8 cellular contexts compared by ENCODE assay signal in genomic region chr3:140128217-140129137, GRCh38.
DNase-seq lines count a peak whose midpoint lies in the region; ATAC-seq and TF ChIP-seq lines count a peak whose summit lies in the region.

No MANE protein-coding gene starts in this region.

- POLR2A ChIA-PET in AG04449 (lab: Yijun Ruan, JAX) = no interaction called here

- no peaks in the 10 kb centered on the region for H3K9me3 ChIP-seq in RWPE2 (ENCODE audit: severe bottlenecking)

- H3K27ac ChIP-seq in HL-60 (replicated peaks) (no peak overlapping the region), RWPE2 (ENCODE audit: poor library complexity, severe bottlenecking) (no peak overlapping the region), substantia nigra (ENCODE audit: low read depth, low read length, poor library complexity, severe bottlenecking) (no peak overlapping the region)

- H3K4me3 ChIP-seq in AG04449 (ENCODE audit: low read depth, low read length) (no peak overlapping the region), HL-60 (replicated peaks; ENCODE audit: insufficient read depth, low read length) (no peak overlapping the region), RWPE2 (ENCODE audit: severe bottlenecking) (no peak overlapping the region)

- H3K27me3 ChIP-seq in HL-60 (ENCODE audit: insufficient read depth, poor library complexity, severe bottlenecking) (no peaks in the 10 kb centered on the region), RWPE2 (ENCODE audit: insufficient read depth, poor library complexity, severe bottlenecking) (no peaks in the 10 kb centered on the region)

- CTCF ChIA-PET in AG04449 (lab: Yijun Ruan, JAX) = no interaction called here

- H3K36me3 ChIP-seq in RWPE2 (ENCODE audit: low read depth) = no peaks in the 10 kb centered on the region

- peak; percentile 62 for TF ChIP-seq CTCF in AG04449 (IDR thresholded peaks at IDR 0.05; ENCODE audit: insufficient read depth, low read length, missing control alignments)
- TF ChIP-seq CTCF in GM12872 (IDR thresholded peaks at IDR 0.05; ENCODE audit: insufficient read depth, low read depth, low read length) = peak; percentile 74
- TF ChIP-seq CTCF in HL-60 (IDR thresholded peaks at IDR 0.05; ENCODE audit: insufficient read depth, low read length) = peak; percentile 32
- peak; percentile 40 for TF ChIP-seq CTCF in RWPE2 (IDR thresholded peaks at IDR 0.05; ENCODE audit: poor library complexity, severe bottlenecking)

- no peaks in the 10 kb centered on the region for H3K4me1 ChIP-seq in RWPE2 (ENCODE audit: insufficient read depth, poor library complexity, severe bottlenecking)

- DNase-seq in AG04449 (ENCODE audit: low read depth, low spot score) = no peak
- DNase-seq in HL-60 (ENCODE audit: low read depth in 1 of 2, low spot score in 1 of 2) = peak in 1 of 2 experiments; percentile 5
- DNase-seq in RWPE2 (ENCODE audit: low spot score) = no peak
- peak in 41 of 42 donors; percentile 7 to 73 (median 35) for DNase-seq in head of caudate nucleus
- DNase-seq in substantia nigra (lab: John Stamatoyannopoulos, UW) = peak in 35 of 49 donors; percentile 1 to 60 (median 17)
- DNase-seq in stimulated activated CD4-positive, alpha-beta T cell treated with anti-CD3 and anti-CD28 coated beads, Interleukin-4, amount 100 ng/mL, for 4 hours = no peak
- no peak for DNase-seq in NK-92 (lab: John Stamatoyannopoulos, UW; ENCODE audit: unreplicated experiment)

- intact Hi-C loops in head of caudate nucleus (cut with DNase I) = no loop called here

- peak; percentile 59; the same call in 2 of the 3 replicates for ATAC-seq in RWPE2 (ENCODE audit: low read depth)

Comparison
In these comparisons a context has a peak if more than half of its experiments do, and no peak if none do; other contexts are left out.
1. DNase-seq: peak in head of caudate nucleus (41 of 42) and substantia nigra (35 of 49); none in AG04449 (single experiment), RWPE2 (single experiment), stimulated activated CD4-positive, alpha-beta T cell treated with anti-CD3 and anti-CD28 coated beads, Interleukin-4, amount 100 ng/mL, for 4 hours (0 of 2) and NK-92 (single experiment).
2. Peak in every context shown above with its lines, with median percentiles within 50 percentile points of each other: CTCF ChIP-seq.